ENCODE assay signal across 18 cellular contexts in the genomic region with DNA sequence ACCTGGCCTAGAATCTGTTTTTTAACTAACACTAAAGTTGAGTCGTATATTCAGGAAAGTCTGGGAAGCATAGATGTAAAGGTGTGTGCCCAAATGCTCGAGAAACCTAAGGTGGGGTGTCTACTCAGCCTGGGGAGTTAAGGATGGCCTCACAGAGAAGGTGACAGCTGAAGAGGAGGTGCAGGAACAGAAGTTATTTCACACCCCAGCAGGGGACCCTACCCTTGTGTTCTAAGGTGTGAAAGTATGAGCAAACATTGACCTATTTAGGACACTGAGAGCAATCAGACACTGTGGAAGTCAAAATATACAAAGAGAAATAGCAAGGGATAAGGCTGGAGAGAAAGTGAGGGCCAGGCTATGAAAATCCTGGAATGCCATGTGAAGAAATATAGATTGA.
"Had no signal": no experiment of that assay in that cellular context is flagged by ENCODE, and none has a peak within 500 bp of the region (broad histone marks: within the 10 kb centered on the region; RNA-seq: fewer than 3 reads in every experiment).

No MANE protein-coding gene starts in this region.

- H3K27ac ChIP-seq: foreskin keratinocyte, left ventricle myocardium inferior, lower lobe of right lung, right atrium auricular region, sigmoid colon, skin epidermis, suprapubic skin, tibial artery, upper lobe of left lung, vagina had no signal

- H3K4me3 ChIP-seq: left ventricle myocardium inferior, lower lobe of right lung, right atrium auricular region, sigmoid colon, skin epidermis, suprapubic skin, tibial artery, upper lobe of left lung, vagina had no signal

- H3K9me3 Mint-ChIP-seq: immature natural killer cell; memory B cell; naive thymus-derived CD4-positive, alpha-beta T cell; neural crest cell had no signal

- H3K36me3 ChIP-seq: left ventricle myocardium inferior, lower lobe of right lung, right atrium auricular region, sigmoid colon, suprapubic skin, tibial artery, upper lobe of left lung, vagina had no signal

- H3K27me3 ChIP-seq: right atrium auricular region, sigmoid colon, suprapubic skin, tibial artery, upper lobe of left lung, vagina had no signal

- H3K9me3 ChIP-seq: left ventricle myocardium inferior, lower lobe of right lung, right atrium auricular region, sigmoid colon, suprapubic skin, tibial artery, upper lobe of left lung, vagina had no signal

- DNase-seq: dermis blood vessel endothelial cell; erythroblast; foreskin keratinocyte; immature natural killer cell; left ventricle myocardium inferior; lower lobe of right lung; naive thymus-derived CD4-positive, alpha-beta T cell; sigmoid colon; stimulated activated CD4-positive, alpha-beta T cell treated with anti-CD3 and anti-CD28 coated beads, Interleukin-2, amount 100 ng/mL, for 24 hours; stimulated activated naive CD4-positive, alpha-beta T cell treated with Interleukin-2 at 50 U/mL for 16 hours; tibial artery; upper lobe of left lung had no signal

- ATAC-seq: foreskin keratinocyte, lower lobe of right lung had no signal

- H3K27ac Mint-ChIP-seq: memory B cell; naive thymus-derived CD4-positive, alpha-beta T cell had no signal

- H3K4me3 Mint-ChIP-seq: immature natural killer cell; memory B cell; naive thymus-derived CD4-positive, alpha-beta T cell; neural crest cell had no signal

- H3K36me3 Mint-ChIP-seq: immature natural killer cell; memory B cell; naive thymus-derived CD4-positive, alpha-beta T cell had no signal

- H3K4me1 ChIP-seq: foreskin keratinocyte, suprapubic skin had no signal
